Comparison of ENCODE assay signal across 8 cellular contexts in genomic region chr7:149459540-149460433, GRCh38. TPM values are rescaled to one million over a fixed set of nuclear protein-coding genes. Genes with fewer than 3 reads are reported as not detected.
A peak's percentile ranks its signal among the peaks of the same experiment; 100 is the strongest.
DNase-seq lines count a peak whose midpoint lies in the region; ATAC-seq and TF ChIP-seq lines count a peak whose summit lies in the region.

No MANE protein-coding gene starts in this region.

- no peak overlapping the region for H3K4me3 ChIP-seq in CD4-positive, CD25-positive, alpha-beta regulatory T cell (ENCODE audit: low read depth, low read length)
- H3K4me3 ChIP-seq in parathyroid adenoma (ENCODE audit: low read depth, low read length): peak overlapping the region; percentile 29

- H3K9me3 ChIP-seq in CD4-positive, CD25-positive, alpha-beta regulatory T cell (ENCODE audit: control insufficient read depth in 2 of 2, low read length in 2 of 2): no peaks in the 10 kb centered on the region
- H3K9me3 ChIP-seq in parathyroid adenoma (ENCODE audit: control insufficient read depth, low read length): no peaks in the 10 kb centered on the region

- H3K9me3 Mint-ChIP-seq in CD4-positive, CD25-positive, alpha-beta regulatory T cell: peaks cover 0 to 2% (median 0%) of the 10 kb centered on the region in 7 donors

- peaks cover 18% of the 10 kb centered on the region for H3K36me3 Mint-ChIP-seq in CD4-positive, CD25-positive, alpha-beta regulatory T cell

- no peak overlapping the region for H3K27ac ChIP-seq in CD4-positive, CD25-positive, alpha-beta regulatory T cell (ENCODE audit: insufficient read depth, low read length, poor library complexity, severe bottlenecking)
- no peak overlapping the region for H3K27ac ChIP-seq in foreskin keratinocyte
- no peak overlapping the region for H3K27ac ChIP-seq in parathyroid adenoma

- H3K79me2 ChIP-seq in parathyroid adenoma: peaks cover 6% of the 10 kb centered on the region

- peak in 1 of 3 donors; percentile 15 for DNase-seq in CD4-positive, CD25-positive, alpha-beta regulatory T cell
- DNase-seq in activated CD4-positive, CD25-positive, alpha-beta regulatory T cell treated with anti-CD3 and anti-CD28 coated beads, Interleukin-2, amount 50 U/mL, for 72 hours: peak; percentile 58
- DNase-seq in foreskin keratinocyte: no peak
- DNase-seq in midbrain (lab: John Stamatoyannopoulos, UW): no peak

- H3K4me3 Mint-ChIP-seq in CD4-positive, CD25-positive, alpha-beta regulatory T cell: peak overlapping the region in 1 of 4 donors; percentile 87

- H3K4me1 ChIP-seq in CD4-positive, CD25-positive, alpha-beta regulatory T cell (ENCODE audit: control insufficient read depth, insufficient read depth, low read length, poor library complexity, severe bottlenecking): peaks cover 19% of the 10 kb centered on the region
- peaks cover 9% of the 10 kb centered on the region for H3K4me1 ChIP-seq in foreskin keratinocyte
- H3K4me1 ChIP-seq in parathyroid adenoma: peaks cover 5% of the 10 kb centered on the region

- no peak overlapping the region for H3K27ac Mint-ChIP-seq in CD4-positive, CD25-positive, alpha-beta regulatory T cell

- TF ChIP-seq CTCF in foreskin keratinocyte (conservative IDR thresholded peaks at IDR 0.05): no peak
- TF ChIP-seq CTCF in parathyroid adenoma (IDR thresholded peaks at IDR 0.05): no peak

- peaks cover 15 to 48% (median 31%) of the 10 kb centered on the region in 4 donors for H3K4me1 Mint-ChIP-seq in CD4-positive, CD25-positive, alpha-beta regulatory T cell

- H3K27me3 Mint-ChIP-seq in CD4-positive, CD25-positive, alpha-beta regulatory T cell: peaks cover 24% of the 10 kb centered on the region

- ATAC-seq in CD4-positive, CD25-positive, alpha-beta regulatory T cell (ENCODE audit: low read depth in 2 of 2): peak; percentile 17 to 18
- ATAC-seq in GM19043 (IDR thresholded peaks at IDR 0.05; ENCODE audit: low read depth, unreplicated experiment) (peak; percentile 26), HG03135 (IDR thresholded peaks at IDR 0.05; ENCODE audit: unreplicated experiment) (peak; percentile 35), foreskin keratinocyte (peak; percentile 34), HG03378 (IDR thresholded peaks at IDR 0.05; ENCODE audit: unreplicated experiment) (no peak)

- H3K4me2 ChIP-seq in parathyroid adenoma (ENCODE audit: low read length): peak overlapping the region; percentile 56

- no peak overlapping the region for H3K9ac ChIP-seq in parathyroid adenoma

- peak overlapping the region; percentile 50 for H2AFZ ChIP-seq in parathyroid adenoma

- H3K27me3 ChIP-seq in CD4-positive, CD25-positive, alpha-beta regulatory T cell (ENCODE audit: control insufficient read depth, insufficient read depth, low read length): peaks cover 9% of the 10 kb centered on the region
- no peaks in the 10 kb centered on the region for H3K27me3 ChIP-seq in foreskin keratinocyte
- no peaks in the 10 kb centered on the region for H3K27me3 ChIP-seq in parathyroid adenoma (ENCODE audit: control insufficient read depth, insufficient read depth, low read length)

- peaks cover 17% of the 10 kb centered on the region for H3K36me3 ChIP-seq in CD4-positive, CD25-positive, alpha-beta regulatory T cell (ENCODE audit: control insufficient read depth, insufficient read depth, low read length)
- H3K36me3 ChIP-seq in parathyroid adenoma (ENCODE audit: control insufficient read depth, insufficient read depth, low read length): no peaks in the 10 kb centered on the region

RNA-seq across cellular contexts. Expression of gene ZNF777, which starts 1.1 kb away (rescaled TPM):
- total RNA-seq in CD4-positive, CD25-positive, alpha-beta regulatory T cell: 13.4 TPM
- 1 to 10 TPM in 2 of 4 donors, under 1 TPM in 2; 0.46 to 1.6 (median 1.2) TPM for polyA plus RNA-seq in CD4-positive, CD25-positive, alpha-beta regulatory T cell
- 14.5 and 14.6 TPM in 2 replicates for total RNA-seq in foreskin keratinocyte
- polyA plus RNA-seq in foreskin keratinocyte: 11.8 and 12.1 TPM in 2 replicates

RNA-seq across cellular contexts. Expression of gene ZNF746, which starts 37.8 kb away (rescaled TPM):
- 33.9 TPM for total RNA-seq in CD4-positive, CD25-positive, alpha-beta regulatory T cell
- 10 to 100 TPM in 2 of 4 donors, 1 to 10 TPM in 2; 8.2 to 11.5 (median 9.7) TPM for polyA plus RNA-seq in CD4-positive, CD25-positive, alpha-beta regulatory T cell
- total RNA-seq in foreskin keratinocyte: 17.0 and 20.2 TPM in 2 replicates
- 9.1 and 9.4 TPM in 2 replicates for polyA plus RNA-seq in foreskin keratinocyte
